9 cellular contexts compared by ENCODE assay signal in the genomic region with DNA sequence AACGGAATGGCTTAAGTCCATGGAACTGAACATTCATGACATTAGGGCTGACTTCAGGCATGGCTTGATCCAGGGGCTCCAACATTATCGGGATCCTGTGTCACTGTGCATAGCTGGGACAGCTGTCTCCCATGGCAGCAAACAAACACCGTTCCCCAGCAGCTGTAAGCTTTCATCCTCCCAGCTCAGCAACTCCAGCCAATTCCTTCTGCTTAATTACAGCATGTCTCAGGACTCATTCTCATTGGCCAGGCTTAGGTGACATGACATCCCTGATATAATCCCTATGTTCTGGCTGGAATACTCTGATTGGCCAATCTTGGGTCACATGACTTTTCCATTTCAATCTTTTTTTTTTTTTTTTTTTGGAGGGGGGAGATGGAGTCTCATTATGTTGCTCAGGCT. TPM values are rescaled to one million over a fixed set of nuclear protein-coding genes. Genes with fewer than 3 reads are reported as not detected.
DNase-seq lines count a peak whose midpoint lies in the region; ATAC-seq, FAIRE-seq and TF ChIP-seq lines count a peak whose summit lies in the region.
"Had no signal": no experiment of that assay in that cellular context is flagged by ENCODE, and none has a peak within 500 bp of the region (broad histone marks: within the 10 kb centered on the region; RNA-seq: fewer than 3 reads in every experiment).

No MANE protein-coding gene starts in this region.

- no peak overlapping the region for H3K27ac Mint-ChIP-seq in naive thymus-derived CD4-positive, alpha-beta T cell
- H3K27ac Mint-ChIP-seq in CD4-positive, alpha-beta T cell, result no peak overlapping the region
- H3K27ac Mint-ChIP-seq: CD8-positive, alpha-beta T cell had no signal

- no peak for TF ChIP-seq POLR2A in A549 (IDR thresholded peaks at IDR 0.05; ENCODE audit: low read length)
- TF ChIP-seq POLR2A in testis (IDR thresholded peaks at IDR 0.05), result no peak

- H3K4me3 ChIP-seq in A549 (no peak overlapping the region), foreskin fibroblast (ENCODE audit: low read depth in 1 of 2, low read length in 2 of 2) (no peak overlapping the region), testis (no peak overlapping the region)
- H3K4me3 ChIP-seq in naive thymus-derived CD4-positive, alpha-beta T cell (ENCODE audit: low read length), result no peak overlapping the region
- H3K4me3 ChIP-seq in effector memory CD4-positive, alpha-beta T cell (ENCODE audit: insufficient read depth, low read depth, low read length, poor library complexity, severe bottlenecking), result no peak overlapping the region

- no peak for TF ChIP-seq EP300 in A549 (IDR thresholded peaks at IDR 0.05)

- no peaks in the 10 kb centered on the region for H3K27me3 ChIP-seq in naive thymus-derived CD4-positive, alpha-beta T cell (ENCODE audit: control insufficient read depth in 2 of 2, insufficient read depth in 2 of 2, low read length in 2 of 2)
- no peaks in the 10 kb centered on the region for H3K27me3 ChIP-seq in testis
- no peaks in the 10 kb centered on the region for H3K27me3 ChIP-seq in CD4-positive, alpha-beta T cell (ENCODE audit: control insufficient read depth, insufficient read depth, low read length)
- no peaks in the 10 kb centered on the region for H3K27me3 ChIP-seq in effector memory CD4-positive, alpha-beta T cell (replicated peaks; ENCODE audit: control insufficient read depth, insufficient read depth, low read length, poor library complexity, severe bottlenecking)

- CTCF ChIA-PET in A549 (lab: Yijun Ruan, JAX), result interaction anchor here (1.2 to 2.2 kb wide), 2 partner anchors 10 to 31 kb away, joined by 3 to 5 read pairs; no protein-coding TSS in a partner anchor
- CTCF ChIA-PET in HEK293T (lab: Yijun Ruan, JAX), result no interaction called here
- CTCF ChIA-PET in naive thymus-derived CD4-positive, alpha-beta T cell (lab: Charles Lee), result interaction anchor here (0.6 to 1.8 kb wide), 5 partner anchors 31 to 110 kb away, joined by 3 to 10 read pairs (median 4); no protein-coding TSS in a partner anchor
- CTCF ChIA-PET in CD4-positive, alpha-beta T cell (lab: Charles Lee), result interaction anchor here (1.1 to 1.7 kb wide), 2 partner anchors 31 to 36 kb away, joined by 5 to 6 read pairs; no protein-coding TSS in a partner anchor

- no peaks in the 10 kb centered on the region for H3K9me3 Mint-ChIP-seq in naive thymus-derived CD4-positive, alpha-beta T cell
- H3K9me3 Mint-ChIP-seq in CD4-positive, alpha-beta T cell, result no peaks in the 10 kb centered on the region
- H3K9me3 Mint-ChIP-seq: CD8-positive, alpha-beta T cell had no signal

- H3K4me2 ChIP-seq in A549, result no peak overlapping the region

- H3K36me3 ChIP-seq in naive thymus-derived CD4-positive, alpha-beta T cell (ENCODE audit: control insufficient read depth in 2 of 3, insufficient read depth in 3 of 3, low read length in 3 of 3), result no peaks in the 10 kb centered on the region
- no peaks in the 10 kb centered on the region for H3K36me3 ChIP-seq in testis (ENCODE audit: low read depth, missing control alignments)
- no peaks in the 10 kb centered on the region for H3K36me3 ChIP-seq in effector memory CD4-positive, alpha-beta T cell (ENCODE audit: control insufficient read depth, insufficient read depth, low read length)

- TF ChIP-seq CTCF in A549 (IDR thresholded peaks at IDR 0.05) (no peak), foreskin fibroblast (IDR thresholded peaks at IDR 0.05; ENCODE audit: low read depth, low read length) (no peak), testis (IDR thresholded peaks at IDR 0.05) (no peak)
- TF ChIP-seq CTCF in CD4-positive, alpha-beta T cell (IDR thresholded peaks at IDR 0.05), result no peak

- H3K4me1 ChIP-seq in A549 (no peaks in the 10 kb centered on the region), testis (peaks cover 8% of the 10 kb centered on the region)
- H3K4me1 ChIP-seq in naive thymus-derived CD4-positive, alpha-beta T cell (ENCODE audit: control insufficient read depth in 2 of 2, insufficient read depth in 2 of 2, low read length in 2 of 2), result peaks cover 0 to 9% of the 10 kb centered on the region in 2 donors
- H3K4me1 ChIP-seq in effector memory CD4-positive, alpha-beta T cell (ENCODE audit: control insufficient read depth, insufficient read depth, low read length, poor library complexity, severe bottlenecking), result no peaks in the 10 kb centered on the region

- intact Hi-C loops in naive thymus-derived CD4-positive, alpha-beta T cell (cut with micrococcal nuclease), result loop anchor here in 1 of 2 donors (10.0 kb wide), 1 partner anchor 92 kb away; no protein-coding TSS in a partner anchor
- intact Hi-C loops in testis (cut with DNase I; ENCODE audit: low total_unique reads), result loop anchor here (10.0 kb wide), 1 partner anchor 92 kb away; no protein-coding TSS in a partner anchor
- intact Hi-C loops in CD4-positive, alpha-beta T cell (cut with DNase I, micrococcal nuclease), result loop anchor here in 1 of 2 experiments (10.0 kb wide), 1 partner anchor 92 kb away; no protein-coding TSS in a partner anchor

- peak overlapping the region in 1 of 10 donors; percentile 10 for H3K4me3 Mint-ChIP-seq in naive thymus-derived CD4-positive, alpha-beta T cell
- H3K4me3 Mint-ChIP-seq in CD4-positive, alpha-beta T cell, result no peak overlapping the region
- H3K4me3 Mint-ChIP-seq: CD8-positive, alpha-beta T cell had no signal

- ATAC-seq in A549, result peak; percentile 43 to 49; a peak in 4 of 6 replicates
- ATAC-seq in naive thymus-derived CD4-positive, alpha-beta T cell, result no peak
- ATAC-seq in CD4-positive, alpha-beta T cell (ENCODE audit: poor library complexity), result no peak
- ATAC-seq: CD8-positive, alpha-beta T cell had no signal

- FAIRE-seq in A549 (lab: Jason Lieb, UNC), result no peak

- peaks cover 0 to 11% (median 8%) of the 10 kb centered on the region in 7 donors for H3K4me1 Mint-ChIP-seq in naive thymus-derived CD4-positive, alpha-beta T cell
- H3K4me1 Mint-ChIP-seq in CD4-positive, alpha-beta T cell (ENCODE audit: low read depth), result peaks cover 3% of the 10 kb centered on the region

- H3K27ac ChIP-seq in A549 (no peak overlapping the region), testis (no peak overlapping the region)
- no peak overlapping the region for H3K27ac ChIP-seq in naive thymus-derived CD4-positive, alpha-beta T cell (ENCODE audit: low read depth, low read length)
- no peak overlapping the region for H3K27ac ChIP-seq in CD4-positive, alpha-beta T cell (ENCODE audit: low read depth, low read length)
- no peak overlapping the region for H3K27ac ChIP-seq in effector memory CD4-positive, alpha-beta T cell (ENCODE audit: insufficient read depth, low read length, poor library complexity, severe bottlenecking)

- POLR2A ChIA-PET in A549 (lab: Yijun Ruan, JAX) (no interaction called here), HEK293T (lab: Yijun Ruan, JAX) (interaction anchor here (2.2 kb wide), 1 partner anchor 37 kb away, joined by 9 read pairs; no protein-coding TSS in a partner anchor)
- POLR2A ChIA-PET in naive thymus-derived CD4-positive, alpha-beta T cell (lab: Charles Lee), result interaction anchor here (0.6 to 1.4 kb wide), 10 partner anchors 9 to 1127 kb away, joined by 3 to 5 read pairs (median 3); partner anchors contain the start of genes TLE5 and ZNF555
- POLR2A ChIA-PET in CD4-positive, alpha-beta T cell (lab: Charles Lee), result interaction anchor here (0.6 to 1.3 kb wide), 3 partner anchors 10 to 324 kb away, joined by 3 to 4 read pairs (median 4); no protein-coding TSS in a partner anchor

- no peaks in the 10 kb centered on the region for H3K36me3 Mint-ChIP-seq in naive thymus-derived CD4-positive, alpha-beta T cell
- H3K36me3 Mint-ChIP-seq in CD4-positive, alpha-beta T cell (ENCODE audit: low read depth), result no peaks in the 10 kb centered on the region
- H3K36me3 Mint-ChIP-seq: CD8-positive, alpha-beta T cell had no signal

- H3K9me3 ChIP-seq in A549, result no peaks in the 10 kb centered on the region
- no peaks in the 10 kb centered on the region for H3K9me3 ChIP-seq in naive thymus-derived CD4-positive, alpha-beta T cell (ENCODE audit: control insufficient read depth in 2 of 3, low read length in 3 of 3)
- no peaks in the 10 kb centered on the region for H3K9me3 ChIP-seq in testis
- no peaks in the 10 kb centered on the region for H3K9me3 ChIP-seq in CD4-positive, alpha-beta T cell (ENCODE audit: control insufficient read depth, low read length)
- H3K9me3 ChIP-seq in effector memory CD4-positive, alpha-beta T cell (ENCODE audit: control insufficient read depth, low read length), result no peaks in the 10 kb centered on the region

- DNase-seq in A549 (ENCODE audit: low read depth in 1 of 2, low spot score in 1 of 2) (peak in 1 of 2 experiments; percentile 58), HEK293T (ENCODE audit: extremely low spot score) (peak; percentile 78), RKO (ENCODE audit: low spot score) (peak; percentile 72), foreskin fibroblast (peak; percentile 46 to 60), testis (no peak)
- no peak for DNase-seq in naive thymus-derived CD4-positive, alpha-beta T cell
- DNase-seq in CD4-positive, alpha-beta T cell, result no peak
- no peak for DNase-seq in effector memory CD4-positive, alpha-beta T cell
- DNase-seq: CD8-positive, alpha-beta T cell had no signal

- WGBS in A549 (ENCODE audit: missing lambda C conversion rate), result 28% methylated on average over 3 of the region's 3 CpGs
- WGBS in testis, 2 donors, result 44 to 46% methylated on average over 3 of the region's 3 CpGs

- H3K27me3 Mint-ChIP-seq in naive thymus-derived CD4-positive, alpha-beta T cell, result peaks cover 0 to 3% (median 0%) of the 10 kb centered on the region in 5 donors
- H3K27me3 Mint-ChIP-seq in CD4-positive, alpha-beta T cell, result no peaks in the 10 kb centered on the region

- TF ChIP-seq RAD21 in A549 (conservative IDR thresholded peaks at IDR 0.05 in 1 of 2, IDR thresholded peaks at IDR 0.05 in 1 of 2), result no peak

RNA-seq across cellular contexts. Expression of gene TLE5, which starts 10.9 kb away (rescaled TPM):
- polyA plus RNA-seq in A549 (2011; rRNA removed), result 171 and 183 TPM in 2 replicates
- 223 and 303 TPM in 2 replicates for polyA plus RNA-seq in A549 (2012; cell fraction: cytosol; rRNA removed)
- polyA plus RNA-seq in A549 (2012; cell fraction: nucleus; rRNA removed), result 251 and 276 TPM in 2 replicates
- polyA plus RNA-seq in A549 (2017; fragmentation: RNase III; extraction: RNeasy Plus Mini Kit Qiagen cat#74134 plus additional on column Dnase treatment), result 191 to 231 TPM (median 216 TPM) in 3 replicates
- polyA minus RNA-seq in A549 (2011; rRNA and poly(A)+ RNA removed), result 235 and 240 TPM in 2 replicates
- total RNA-seq in naive thymus-derived CD4-positive, alpha-beta T cell, result 1,000 to 10,000 TPM in 2 of 5 experiments, 100 to 1,000 TPM in 3; 658 to 1,102 (median 755) TPM
- polyA plus RNA-seq in naive thymus-derived CD4-positive, alpha-beta T cell, result 100 to 1,000 TPM; 643 to 982 TPM
- 100 to 1,000 TPM; 354 to 539 TPM for total RNA-seq in testis
- polyA plus RNA-seq in testis (ENCODE audit: insufficient read depth, low read depth, low replicate concordance), result 314 TPM
- total RNA-seq in CD4-positive, alpha-beta T cell, result 100 to 1,000 TPM; 722 to 793 TPM

RNA-seq across cellular contexts. Expression of gene GNA11, which starts 21.0 kb away (rescaled TPM):
- 5.5 and 8.6 TPM in 2 replicates for polyA plus RNA-seq in A549 (2011; rRNA removed)
- polyA plus RNA-seq in A549 (2012; cell fraction: cytosol; rRNA removed), result 24.3 and 29.2 TPM in 2 replicates
- polyA plus RNA-seq in A549 (2012; cell fraction: nucleus; rRNA removed), result 26.9 and 28.9 TPM in 2 replicates
- polyA plus RNA-seq in A549 (2017; fragmentation: RNase III; extraction: RNeasy Plus Mini Kit Qiagen cat#74134 plus additional on column Dnase treatment), result 29.0 to 32.8 TPM (median 30.5 TPM) in 3 replicates
- 6.7 and 19.2 TPM in 2 replicates for polyA minus RNA-seq in A549 (2011; rRNA and poly(A)+ RNA removed)
- total RNA-seq in naive thymus-derived CD4-positive, alpha-beta T cell, result 10 to 100 TPM in 1 of 5 experiments, 1 to 10 TPM in 4; 1.2 to 11.2 (median 7.2) TPM
- polyA plus RNA-seq in naive thymus-derived CD4-positive, alpha-beta T cell, result 1 to 10 TPM in 1 of 2 donors, under 1 TPM in 1; 0.92 to 1.3 TPM
- total RNA-seq in testis, result 100 to 1,000 TPM; 113 to 122 TPM
- polyA plus RNA-seq in testis (ENCODE audit: insufficient read depth, low read depth, low replicate concordance), result 125 TPM
- 1 to 10 TPM; 2.6 to 3.4 TPM for total RNA-seq in CD4-positive, alpha-beta T cell

RNA-seq across cellular contexts. Expression of gene TLE2, which starts 44.1 kb away (rescaled TPM):
- polyA plus RNA-seq in A549 (2011; rRNA removed) (2.1 and 2.7 TPM in 2 replicates), A549 (2017; fragmentation: RNase III; extraction: RNeasy Plus Mini Kit Qiagen cat#74134 plus additional on column Dnase treatment) (1.9 to 3.1 TPM (median 2.6 TPM) in 3 replicates), testis (ENCODE audit: insufficient read depth, low read depth, low replicate concordance) (30.2 TPM)
- polyA plus RNA-seq in A549 (2012; cell fraction: cytosol; rRNA removed), result 1.8 and 2.9 TPM in 2 replicates
- 8.3 and 9.3 TPM in 2 replicates for polyA plus RNA-seq in A549 (2012; cell fraction: nucleus; rRNA removed)
- 2.1 and 2.4 TPM in 2 replicates for polyA minus RNA-seq in A549 (2011; rRNA and poly(A)+ RNA removed)
- total RNA-seq in naive thymus-derived CD4-positive, alpha-beta T cell, result 10 to 100 TPM in 4 of 5 experiments, 1 to 10 TPM in 1; 1.1 to 33.6 (median 19.9) TPM
- polyA plus RNA-seq in naive thymus-derived CD4-positive, alpha-beta T cell, result 10 to 100 TPM; 10.8 to 13.1 TPM
- 10 to 100 TPM; 70.5 to 76.6 TPM for total RNA-seq in testis
- total RNA-seq in CD4-positive, alpha-beta T cell, result 10 to 100 TPM; 23.9 to 25.0 TPM

Comparison
In these comparisons a context has a peak if more than half of its experiments do, and no peak if none do; other contexts are left out.
1. ATAC-seq: peak in A549 (2 of 2); none in naive thymus-derived CD4-positive, alpha-beta T cell (single experiment) and CD4-positive, alpha-beta T cell (single experiment).
2. DNase-seq: peak in HEK293T (single experiment), RKO (single experiment) and foreskin fibroblast (2 of 2); none in naive thymus-derived CD4-positive, alpha-beta T cell (0 of 9), testis (single experiment), CD4-positive, alpha-beta T cell (0 of 10) and effector memory CD4-positive, alpha-beta T cell (0 of 3).
3. RNA of gene GNA11, which starts 21.0 kb away (total RNA-seq): 113 to 122 TPM in testis; 1.2 to 11.2 TPM in naive thymus-derived CD4-positive, alpha-beta T cell and 2.6 to 3.4 TPM in CD4-positive, alpha-beta T cell; every median in the first group is over 4 times any median in the second.